Comparison of ENCODE assay signal across 10 cellular contexts in the genomic region with DNA sequence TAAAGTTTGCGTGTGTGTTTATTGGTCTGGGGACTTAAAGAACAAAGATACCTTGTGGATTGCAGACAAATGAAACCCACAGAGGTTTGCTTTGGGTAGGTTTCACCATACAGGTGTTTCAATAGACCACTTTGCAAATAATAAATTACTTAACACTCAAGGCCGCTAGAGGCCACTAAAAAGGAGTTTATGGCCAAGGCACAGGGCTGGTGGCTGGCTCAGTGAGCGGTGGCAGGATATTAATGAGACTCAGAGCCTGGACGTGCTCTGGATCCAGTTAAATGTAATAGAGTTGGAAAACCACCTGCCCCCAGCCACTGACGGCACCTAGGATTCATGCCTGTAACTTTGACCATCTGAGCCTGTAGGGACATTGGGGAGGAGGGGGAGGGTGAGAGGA. TPM values are rescaled to one million over a fixed set of nuclear protein-coding genes. Genes with fewer than 3 reads are reported as not detected.
A peak's percentile ranks its signal among the peaks of the same experiment; 100 is the strongest.
DNase-seq lines count a peak whose midpoint lies in the region; ATAC-seq and TF ChIP-seq lines count a peak whose summit lies in the region.
"Had no signal": no experiment of that assay in that cellular context is flagged by ENCODE, and none has a peak within 500 bp of the region (broad histone marks: within the 10 kb centered on the region; RNA-seq: fewer than 3 reads in every experiment).

No MANE protein-coding gene starts in this region.

- DNase-seq in AG10803 (ENCODE audit: low read depth), result no peak
- DNase-seq in OCI-M1 (lab: John Stamatoyannopoulos, UW), result peak; percentile 2
- no peak for DNase-seq in left cardiac atrium
- DNase-seq in dorsolateral prefrontal cortex, result no peak
- DNase-seq in midbrain (lab: John Stamatoyannopoulos, UW), result no peak
- no peak for DNase-seq in DMS153 treated with DMSO at 0.1 percent for 48 hours (lab: John Stamatoyannopoulos, UW; ENCODE audit: unreplicated experiment)
- DNase-seq: DMS79 had no signal

- no peak overlapping the region for H3K27ac ChIP-seq in dorsolateral prefrontal cortex
- H3K27ac ChIP-seq: parathyroid adenoma had no signal

- peaks cover 0 to 3% (median 0%) of the 10 kb centered on the region in 45 donors for H3K27me3 ChIP-seq in dorsolateral prefrontal cortex

- TF ChIP-seq CTCF in AG10803 (conservative IDR thresholded peaks at IDR 0.05; ENCODE audit: low read length) (0 out of 2 replicates have a peak, but pooled peaks have one; percentile 8), GM12873 (IDR thresholded peaks at IDR 0.05; ENCODE audit: insufficient read depth, low read depth, low read length, missing control alignments) (peak; percentile 15), dorsolateral prefrontal cortex (IDR thresholded peaks at IDR 0.05 in 54 of 56, conservative IDR thresholded peaks at IDR 0.05 in 2 of 56; ENCODE audit: low read depth in 1 of 56, partially characterized antibody in 56 of 56) (peak in 16 of 56 donors; percentile 5 to 28 (median 17))

- H3K4me3 ChIP-seq in AG10803 (ENCODE audit: low read length), result no peak overlapping the region
- H3K4me3 ChIP-seq in dorsolateral prefrontal cortex, result no peak overlapping the region

- intact Hi-C loops in left cardiac atrium (cut with DNase I) (loop anchor here in 1 of 2 donors (10.0 kb wide), 1 partner anchor 75 kb away; no protein-coding TSS in a partner anchor), dorsolateral prefrontal cortex (cut with DNase I) (no loop called here)

- ATAC-seq in left cardiac atrium (peak; percentile 47 to 53), HG03439 (IDR thresholded peaks at IDR 0.05; ENCODE audit: unreplicated experiment) (no peak)

RNA-seq across cellular contexts. Expression of gene LRRC38, which starts 44.5 kb away (rescaled TPM):
- total RNA-seq in left cardiac atrium, result 1 to 10 TPM in 1 of 2 donors, under 1 TPM in 1; 0.09 to 4.6 TPM
- 1 to 10 TPM in 91 of 120 experiments, under 1 TPM in 27, not detected in 2; 0.32 to 4.5 (median 1.3) TPM for total RNA-seq in dorsolateral prefrontal cortex

RNA-seq across cellular contexts. Expression of gene PRAMEF20, which starts 59.1 kb away (rescaled TPM):
- total RNA-seq in left cardiac atrium (not detected), dorsolateral prefrontal cortex (not detected)
